ENCODE assay signal across 11 cellular contexts in genomic region chr7:7569615-7570014, GRCh38. TPM values are rescaled to one million over a fixed set of nuclear protein-coding genes. Genes with fewer than 3 reads are reported as not detected.
DNase-seq lines count a peak whose midpoint lies in the region; ATAC-seq and TF ChIP-seq lines count a peak whose summit lies in the region.
"Had no signal": no experiment of that assay in that cellular context is flagged by ENCODE, and none has a peak within 500 bp of the region (broad histone marks: within the 10 kb centered on the region; RNA-seq: fewer than 3 reads in every experiment).

No MANE protein-coding gene starts in this region.

- no peaks in the 10 kb centered on the region for H3K27me3 Mint-ChIP-seq in natural killer cell treated with Interleukin-12 subunit alpha and Interleukin-12 subunit beta and Interleukin-15 and Interleukin-18, amount 100 ng/mL, for 72 hours

- WGBS in right cardiac atrium: 96% methylated on average over 3 of the region's 3 CpGs

- no peaks in the 10 kb centered on the region for H3K9me3 ChIP-seq in right cardiac atrium (ENCODE audit: control insufficient read depth, low read length)

- H3K27me3 ChIP-seq in right cardiac atrium (ENCODE audit: control insufficient read depth, insufficient read depth): no peaks in the 10 kb centered on the region

- H3K27ac ChIP-seq in VCaP: peak overlapping the region; percentile 99
- no peak overlapping the region for H3K27ac ChIP-seq in right cardiac atrium (ENCODE audit: low read length)

- ATAC-seq in GM21723 (IDR thresholded peaks at IDR 0.05; ENCODE audit: unreplicated experiment): peak; percentile 21
- ATAC-seq in natural killer cell treated with Interleukin-12 subunit alpha and Interleukin-12 subunit beta and Interleukin-15 and Interleukin-18, amount 100 ng/mL, for 72 hours: no peak
- no peak for ATAC-seq in HG02884 (IDR thresholded peaks at IDR 0.05; ENCODE audit: unreplicated experiment)
- no peak for ATAC-seq in right cardiac atrium

- peaks cover 11% of the 10 kb centered on the region for H3K36me3 Mint-ChIP-seq in natural killer cell treated with Interleukin-12 subunit alpha and Interleukin-12 subunit beta and Interleukin-15 and Interleukin-18, amount 100 ng/mL, for 72 hours

- no peak for DNase-seq in natural killer cell treated with Interleukin-12 subunit alpha and Interleukin-12 subunit beta and Interleukin-15 and Interleukin-18, amount 100 ng/mL, for 72 hours (ENCODE audit: low spot score)
- DNase-seq in stimulated activated CD4-positive, alpha-beta T cell treated with anti-CD3 and anti-CD28 coated beads, Interleukin-4, amount 100 ng/mL, for 24 hours: no peak
- DNase-seq in right cardiac atrium: no peak
- DNase-seq in stimulated activated CD4-positive, alpha-beta T cell treated with anti-CD3 and anti-CD28 coated beads, Interleukin-15, amount 100 ng/mL, for 24 hours: no peak
- DNase-seq: activated CD4-positive, alpha-beta T cell treated with anti-CD3 and anti-CD28 coated beads for 48 hours; NCI-H774 had no signal

- H3K4me3 ChIP-seq in GM12875 (ENCODE audit: low read depth, low read length): peak overlapping the region; percentile 38
- no peak overlapping the region for H3K4me3 ChIP-seq in right cardiac atrium (ENCODE audit: low read length)

- peak overlapping the region; percentile 75 for H3K27ac Mint-ChIP-seq in natural killer cell treated with Interleukin-12 subunit alpha and Interleukin-12 subunit beta and Interleukin-15 and Interleukin-18, amount 100 ng/mL, for 72 hours

- peak overlapping the region; percentile 88 for H3K4me3 Mint-ChIP-seq in natural killer cell treated with Interleukin-12 subunit alpha and Interleukin-12 subunit beta and Interleukin-15 and Interleukin-18, amount 100 ng/mL, for 72 hours

- intact Hi-C loops in right cardiac atrium (cut with DNase I): no loop called here

- no peaks in the 10 kb centered on the region for H3K9me3 Mint-ChIP-seq in natural killer cell treated with Interleukin-12 subunit alpha and Interleukin-12 subunit beta and Interleukin-15 and Interleukin-18, amount 100 ng/mL, for 72 hours

- no peak for TF ChIP-seq CTCF in GM12875 (IDR thresholded peaks at IDR 0.05; ENCODE audit: borderline replicate concordance, insufficient read depth, low read depth, low read length)
- TF ChIP-seq CTCF in VCaP (conservative IDR thresholded peaks at IDR 0.05): no peak

- H3K4me1 Mint-ChIP-seq in natural killer cell treated with Interleukin-12 subunit alpha and Interleukin-12 subunit beta and Interleukin-15 and Interleukin-18, amount 100 ng/mL, for 72 hours (ENCODE audit: low read depth in 2 of 2): peaks cover 29 to 34% of the 10 kb centered on the region in 2 donors

- H3K4me1 ChIP-seq in right cardiac atrium (ENCODE audit: control insufficient read depth, insufficient read depth, low read length): peaks cover 2% of the 10 kb centered on the region

RNA-seq across cellular contexts. Expression of gene MIOS, which starts 2.9 kb away (rescaled TPM):
- 10 to 100 TPM; 22.0 to 33.8 TPM for total RNA-seq in natural killer cell treated with Interleukin-12 subunit alpha and Interleukin-12 subunit beta and Interleukin-15 and Interleukin-18, amount 100 ng/mL, for 72 hours
- total RNA-seq in right cardiac atrium: 10 to 100 TPM; 18.9 to 26.0 (median 23.3) TPM
- 9.4 TPM for polyA plus RNA-seq in right cardiac atrium

RNA-seq across cellular contexts. Expression of gene COL28A1, which starts 33.9 kb away (rescaled TPM):
- total RNA-seq in natural killer cell treated with Interleukin-12 subunit alpha and Interleukin-12 subunit beta and Interleukin-15 and Interleukin-18, amount 100 ng/mL, for 72 hours: under 1 TPM in 1 of 2 donors, not detected in 1; 0.24 TPM
- 1 to 10 TPM; 3.8 to 5.8 (median 5.0) TPM for total RNA-seq in right cardiac atrium
- polyA plus RNA-seq in right cardiac atrium: 4.3 TPM
- total RNA-seq: lung microvascular endothelial cell had no signal
